Comparison of ENCODE assay signal across 1 cellular context in genomic region chr4:154444958-154445357, GRCh38.
TF ChIP-seq lines count a peak whose summit lies in the region.

No MANE protein-coding gene starts in this region.

TF ChIP-seq in K562, 482 proteins besides CTCF, POLR2A, EP300 and RAD21 (continued from another document and continues in another):
- TF ChIP-seq CEBPZ (IDR thresholded peaks at IDR 0.05; ENCODE audit: borderline replicate concordance, low read depth, low read length) (no peak), PPARD (CRISPR knock-in tag; IDR thresholded peaks at IDR 0.05) (no peak), MNT (conservative IDR thresholded peaks at IDR 0.05) (0 out of 4 replicates have a peak, but pooled peaks of 1 of the 2 experiments have one; percentile 17), TRIM24 (IDR thresholded peaks at IDR 0.05) (peak in 1 of 2 experiments; percentile 69; a peak in 2 of 4 replicates), GTF2A2 (tag; IDR thresholded peaks at IDR 0.05) (no peak), ELK3 (CRISPR knock-in tag; IDR thresholded peaks at IDR 0.05) (no peak), ZNF644 (tag; IDR thresholded peaks at IDR 0.05; ENCODE audit: low read depth) (no peak), NFXL1 (CRISPR knock-in tag; IDR thresholded peaks at IDR 0.05) (no peak), RB1 (IDR thresholded peaks at IDR 0.05; ENCODE audit: low read depth) (no peak), ZC3H4 (CRISPR knock-in tag; IDR thresholded peaks at IDR 0.05; ENCODE audit: borderline replicate concordance) (no peak), PRMT5 (CRISPR knock-in tag; IDR thresholded peaks at IDR 0.05) (no peak), ZFX (CRISPR knock-in tag; IDR thresholded peaks at IDR 0.05) (no peak), ESRRB (CRISPR knock-in tag; IDR thresholded peaks at IDR 0.05; ENCODE audit: borderline replicate concordance) (no peak), ERF (CRISPR knock-in tag; IDR thresholded peaks at IDR 0.05) (no peak), EWSR1 (IDR thresholded peaks at IDR 0.05; ENCODE audit: borderline replicate concordance, low read depth, partially characterized antibody) (no peak), PHB (CRISPR knock-in tag; IDR thresholded peaks at IDR 0.05) (no peak), ZNF639 (CRISPR knock-in tag; conservative IDR thresholded peaks at IDR 0.05 in 1 of 2, IDR thresholded peaks at IDR 0.05 in 1 of 2) (0 out of 4 replicates have a peak, but pooled peaks of 1 of the 2 experiments have one; percentile 33), KAT7 (CRISPR knock-in tag; IDR thresholded peaks at IDR 0.05; ENCODE audit: borderline replicate concordance) (no peak), NCOA1 (IDR thresholded peaks at IDR 0.05; ENCODE audit: low read depth) (peak; percentile 55; the same call in 1 of the 2 replicates), ZNF280B (CRISPR knock-in tag; IDR thresholded peaks at IDR 0.05) (no peak), ZNF518B (CRISPR knock-in tag; IDR thresholded peaks at IDR 0.05) (no peak), PHF20 (IDR thresholded peaks at IDR 0.05; ENCODE audit: partially characterized antibody) (no peak), ZFPM2 (CRISPR knock-in tag; IDR thresholded peaks at IDR 0.05) (no peak), ZBTB5 (IDR thresholded peaks at IDR 0.05) (no peak), GTF2B (IDR thresholded peaks at IDR 0.05; ENCODE audit: extremely low read depth, insufficient read length) (no peak), ETV5 (CRISPR knock-in tag; IDR thresholded peaks at IDR 0.05; ENCODE audit: low read depth) (no peak), SETDB1 (IDR thresholded peaks at IDR 0.05; ENCODE audit: low read length) (no peak), ZNF431 (CRISPR knock-in tag; IDR thresholded peaks at IDR 0.05) (no peak), RNF2 (IDR thresholded peaks at IDR 0.05) (peak; percentile 29; the same call in 1 of the 2 replicates), ZNF75A (CRISPR knock-in tag; IDR thresholded peaks at IDR 0.05) (no peak), POLR2AphosphoS2 (IDR thresholded peaks at IDR 0.05; ENCODE audit: low read length) (no peak), PHF21A (IDR thresholded peaks at IDR 0.05; ENCODE audit: borderline replicate concordance, low read depth) (no peak), CBX1 (IDR thresholded peaks at IDR 0.05; ENCODE audit: low read depth) (no peak), ARNT (IDR thresholded peaks at IDR 0.05) (peak in 1 of 2 experiments; percentile 25; a peak in 1 of 4 replicates), ZNF224 (CRISPR knock-in tag; IDR thresholded peaks at IDR 0.05) (no peak), PBX2 (CRISPR knock-in tag; IDR thresholded peaks at IDR 0.05; ENCODE audit: low read depth) (no peak), PBX2 (tag; conservative IDR thresholded peaks at IDR 0.05; ENCODE audit: low read depth) (peak; percentile 66), ZNF408 (CRISPR knock-in tag; IDR thresholded peaks at IDR 0.05; ENCODE audit: low read depth) (no peak), SIRT6 (IDR thresholded peaks at IDR 0.05; ENCODE audit: low read depth, low read length) (no peak), CSDE1 (IDR thresholded peaks at IDR 0.05) (no peak), ZSCAN32 (CRISPR knock-in tag; IDR thresholded peaks at IDR 0.05) (no peak), FOSL1 (tag; conservative IDR thresholded peaks at IDR 0.05) (peak; percentile 33; the same call in 1 of the 2 replicates), E2F6 (IDR thresholded peaks at IDR 0.05; ENCODE audit: borderline replicate concordance in 1 of 2, extremely low read depth in 1 of 2, insufficient read depth in 1 of 2, insufficient read length in 1 of 2, low read depth in 1 of 2, low read length in 1 of 2, poor library complexity in 1 of 2, severe bottlenecking in 1 of 2) (no peak), SRSF3 (IDR thresholded peaks at IDR 0.05; ENCODE audit: insufficient read depth, low read length) (no peak), TBL1XR1 (IDR thresholded peaks at IDR 0.05; ENCODE audit: low read length in 2 of 2) (peak in 1 of 2 experiments; percentile 63; a peak in 2 of 4 replicates), ZNF511 (CRISPR knock-in tag; IDR thresholded peaks at IDR 0.05) (no peak)
